ENCODE assay signal across 15 cellular contexts in genomic region chr7:33043434-33043833, GRCh38. TPM values are rescaled to one million over a fixed set of nuclear protein-coding genes. Genes with fewer than 3 reads are reported as not detected.
DNase-seq lines count a peak whose midpoint lies in the region; ATAC-seq and TF ChIP-seq lines count a peak whose summit lies in the region.
"Had no signal": no experiment of that assay in that cellular context is flagged by ENCODE, and none has a peak within 500 bp of the region (broad histone marks: within the 10 kb centered on the region; RNA-seq: fewer than 3 reads in every experiment).

No MANE protein-coding gene starts in this region.

- no peak overlapping the region for H2BK120ac ChIP-seq in trophoblast cell (ENCODE audit: insufficient read depth, low read length, poor library complexity)

- no peak overlapping the region for H3K4me2 ChIP-seq in trophoblast cell (ENCODE audit: low read length)

- in situ Hi-C loops in Panc1 (cut with HindIII; ENCODE audit: low pct_unique_long_range_greater_than_20kb, low sequenced_read_pairs), result no loop called here

- no peak for DNase-seq in CD8-positive, alpha-beta memory T cell
- DNase-seq in Panc1 (ENCODE audit: low read depth, low spot score), result no peak
- no peak for DNase-seq in left ventricle myocardium inferior
- peak; percentile 23 to 60 for DNase-seq in trophoblast cell
- DNase-seq in NCI-H2196 (lab: John Stamatoyannopoulos, UW; ENCODE audit: unreplicated experiment), result no peak
- no peak for DNase-seq in Kasumi-1 (lab: John Stamatoyannopoulos, UW)
- DNase-seq: activated CD4-positive, alpha-beta T cell treated with anti-CD3 and anti-CD28 coated beads, Interleukin-2, amount 50 U/mL, for 4 hours; NCI-H1092 treated with DMSO at 0.1 percent for 48 hours; nucleus accumbens had no signal

- H3K4me1 ChIP-seq in CD8-positive, alpha-beta memory T cell (ENCODE audit: insufficient read depth, low read length), result peaks cover 26% of the 10 kb centered on the region
- H3K4me1 ChIP-seq in Panc1 (ENCODE audit: control insufficient read depth, insufficient read depth, low read length), result peaks cover 51% of the 10 kb centered on the region
- H3K4me1 ChIP-seq in left ventricle myocardium inferior, result peaks cover 70% of the 10 kb centered on the region
- no peaks in the 10 kb centered on the region for H3K4me1 ChIP-seq in trophoblast cell (ENCODE audit: control insufficient read depth in 1 of 2, insufficient read depth in 2 of 2, low read length in 2 of 2)

- no peak overlapping the region for H3K18ac ChIP-seq in trophoblast cell (ENCODE audit: low read length)

- H3K36me3 Mint-ChIP-seq in CD8-positive, alpha-beta memory T cell, result peaks cover 0 to 2% (median 0%) of the 10 kb centered on the region in 3 donors

- H3K27me3 Mint-ChIP-seq in CD8-positive, alpha-beta memory T cell, result no peaks in the 10 kb centered on the region

- no peak overlapping the region for H3K27ac ChIP-seq in CD8-positive, alpha-beta memory T cell (ENCODE audit: low read depth, low read length)
- H3K27ac ChIP-seq in Panc1 (ENCODE audit: low read length), result peak overlapping the region; percentile 88
- peak overlapping the region; percentile 80 for H3K27ac ChIP-seq in left ventricle myocardium inferior (replicated peaks)
- H3K27ac ChIP-seq in trophoblast cell (ENCODE audit: low read depth, low read length), result no peak overlapping the region
- H3K27ac ChIP-seq: epithelial cell of prostate, thoracic aorta had no signal

- POLR2A ChIA-PET in CD8-positive, alpha-beta memory T cell (lab: Charles Lee), result no interaction called here
- POLR2A ChIA-PET in Panc1 (lab: Charles Lee), result no interaction called here

- intact Hi-C loops in Panc1 (cut with micrococcal nuclease; ENCODE audit: unreplicated experiment), result loop anchor here (10.0 kb wide), 1 partner anchor 89 kb away; the partner anchor contains the start of gene FKBP9
- intact Hi-C loops in left ventricle myocardium inferior (cut with micrococcal nuclease), result loop anchor here (10.0 kb wide), 1 partner anchor 99 kb away; no protein-coding TSS in a partner anchor

- H3K9me3 ChIP-seq in CD8-positive, alpha-beta memory T cell (ENCODE audit: low read length), result no peaks in the 10 kb centered on the region
- no peaks in the 10 kb centered on the region for H3K9me3 ChIP-seq in Panc1 (ENCODE audit: control insufficient read depth, insufficient read depth, low read depth, low read length)
- H3K9me3 ChIP-seq in left ventricle myocardium inferior (replicated peaks), result no peaks in the 10 kb centered on the region
- no peaks in the 10 kb centered on the region for H3K9me3 ChIP-seq in trophoblast cell (ENCODE audit: insufficient read depth, low read depth, low read length)
- H3K9me3 ChIP-seq: thoracic aorta had no signal

- no peaks in the 10 kb centered on the region for H3K27me3 ChIP-seq in CD8-positive, alpha-beta memory T cell (ENCODE audit: insufficient read depth, low read length, poor library complexity, severe bottlenecking)
- H3K27me3 ChIP-seq in Panc1 (ENCODE audit: control insufficient read depth, insufficient read depth, low read length), result no peaks in the 10 kb centered on the region
- H3K27me3 ChIP-seq in left ventricle myocardium inferior (ENCODE audit: low read depth), result no peaks in the 10 kb centered on the region
- H3K27me3 ChIP-seq in trophoblast cell (ENCODE audit: insufficient read depth, low read length), result no peaks in the 10 kb centered on the region

- H3K36me3 ChIP-seq in CD8-positive, alpha-beta memory T cell (ENCODE audit: insufficient read depth, low read length), result no peaks in the 10 kb centered on the region
- H3K36me3 ChIP-seq in Panc1 (ENCODE audit: control insufficient read depth, insufficient read depth, low read length), result no peaks in the 10 kb centered on the region
- no peaks in the 10 kb centered on the region for H3K36me3 ChIP-seq in left ventricle myocardium inferior
- H3K36me3 ChIP-seq in trophoblast cell (ENCODE audit: control insufficient read depth in 1 of 2, insufficient read depth in 2 of 2, low read length in 2 of 2), result no peaks in the 10 kb centered on the region
- H3K36me3 ChIP-seq: thoracic aorta had no signal

- H3K9ac ChIP-seq in trophoblast cell (ENCODE audit: low read length), result no peak overlapping the region

- H3K4me1 Mint-ChIP-seq in CD8-positive, alpha-beta memory T cell, result peaks cover 50 to 67% (median 66%) of the 10 kb centered on the region in 3 donors

- H3K27ac Mint-ChIP-seq in CD8-positive, alpha-beta memory T cell, result peak overlapping the region in 7 of 8 donors; percentile 15 to 86 (median 51)

- no peak overlapping the region for H4K12ac ChIP-seq in trophoblast cell (ENCODE audit: low read depth, low read length)

- H3K4ac ChIP-seq in trophoblast cell (ENCODE audit: low read depth, low read length), result no peak overlapping the region

- no peak overlapping the region for H3K14ac ChIP-seq in trophoblast cell (ENCODE audit: low read length)

- no peak overlapping the region for H2AK5ac ChIP-seq in trophoblast cell (ENCODE audit: low read length)

- H3K4me3 Mint-ChIP-seq in CD8-positive, alpha-beta memory T cell, result no peak overlapping the region

- H3K23ac ChIP-seq in trophoblast cell (ENCODE audit: low read length), result no peak overlapping the region

- WGBS in trophoblast cell (ENCODE audit: extremely low coverage, insufficient coverage, insufficient read length), result no CpG with 5 or more reads among the region's 2 CpGs

- no peak overlapping the region for H3K4me3 ChIP-seq in CD8-positive, alpha-beta memory T cell (ENCODE audit: low read length)
- H3K4me3 ChIP-seq in Panc1 (ENCODE audit: low read depth in 2 of 2, low read length in 2 of 2) (peak overlapping the region; percentile 2 to 33; a peak in 3 of 4 replicates), left ventricle myocardium inferior (no peak overlapping the region), trophoblast cell (ENCODE audit: low read depth, low read length) (no peak overlapping the region)
- H3K4me3 ChIP-seq: GM12878, thoracic aorta had no signal

- H2BK12ac ChIP-seq in trophoblast cell (ENCODE audit: low read length), result no peak overlapping the region

- no peak overlapping the region for H2AFZ ChIP-seq in trophoblast cell (ENCODE audit: insufficient read depth, low read length, poor library complexity)

- no peaks in the 10 kb centered on the region for H3K79me1 ChIP-seq in trophoblast cell (ENCODE audit: low read length)

- TF ChIP-seq CTCF in Panc1 (IDR thresholded peaks at IDR 0.05) (no peak), left ventricle myocardium inferior (IDR thresholded peaks at IDR 0.05; ENCODE audit: borderline replicate concordance) (no peak)

- no peaks in the 10 kb centered on the region for H3K79me2 ChIP-seq in trophoblast cell (ENCODE audit: control insufficient read depth, insufficient read depth, low read length, poor library complexity)

- no peak overlapping the region for H2BK5ac ChIP-seq in trophoblast cell (ENCODE audit: low read depth, low read length, poor library complexity)

- no peaks in the 10 kb centered on the region for H3K9me3 Mint-ChIP-seq in CD8-positive, alpha-beta memory T cell

- H4K91ac ChIP-seq in trophoblast cell (ENCODE audit: low read depth, low read length), result no peak overlapping the region

- no peak overlapping the region for H4K8ac ChIP-seq in trophoblast cell (ENCODE audit: low read depth, low read length)

- no TSS peak for BruUV-seq in Panc1 (replicated peaks; lab: Mats Ljungman, UMichigan)

- ATAC-seq in Panc1, result peak; percentile 64
- ATAC-seq in HG02884 (IDR thresholded peaks at IDR 0.05; ENCODE audit: unreplicated experiment), result no peak
- no peak for ATAC-seq in GM18519 (IDR thresholded peaks at IDR 0.05; ENCODE audit: low FRiP score, unreplicated experiment)
- ATAC-seq: SK-N-SH treated with all-trans-retinoic acid at 6 μM for 48 hours had no signal

- CTCF ChIA-PET in CD8-positive, alpha-beta memory T cell (lab: Charles Lee), result no interaction called here
- CTCF ChIA-PET in Panc1 (lab: Charles Lee), result no interaction called here

RNA-seq across cellular contexts. Expression of gene NT5C3A, which starts 19.1 kb away (rescaled TPM):
- total RNA-seq in CD8-positive, alpha-beta memory T cell, result 10 to 100 TPM; 27.6 to 31.5 TPM
- polyA plus RNA-seq in CD8-positive, alpha-beta memory T cell, result 54.1 TPM
- total RNA-seq in Panc1 (2021; ENCODE audit: unreplicated experiment), result 29.1 TPM
- 12.5 TPM for polyA plus RNA-seq in Panc1 (2012; ENCODE audit: insufficient read length)
- total RNA-seq in left ventricle myocardium inferior, result 33.4 TPM
- 16.5 and 17.2 TPM in 2 replicates for polyA plus RNA-seq in trophoblast cell (2013)

Comparison
In these comparisons a context has a peak if more than half of its experiments do, and no peak if none do; other contexts are left out.
1. DNase-seq: peak in trophoblast cell (2 of 2); none in CD8-positive, alpha-beta memory T cell (0 of 5), Panc1 (single experiment), left ventricle myocardium inferior (single experiment), NCI-H2196 (single experiment) and Kasumi-1 (0 of 2).
2. H3K27ac ChIP-seq: peak in Panc1 (single experiment) and left ventricle myocardium inferior (single experiment); none in CD8-positive, alpha-beta memory T cell (single experiment) and trophoblast cell (single experiment).
3. H3K4me3 ChIP-seq: peak in Panc1 (2 of 2); none in CD8-positive, alpha-beta memory T cell (single experiment), left ventricle myocardium inferior (single experiment) and trophoblast cell (single experiment).